Comparison of ENCODE assay signal across 27 cellular contexts in genomic region chr12:82647853-82648252, GRCh38.
"Had no signal": no experiment of that assay in that cellular context is flagged by ENCODE, and none has a peak within 500 bp of the region (broad histone marks: within the 10 kb centered on the region; RNA-seq: fewer than 3 reads in every experiment).

No MANE protein-coding gene starts in this region.

- DNase-seq: activated CD4-positive, alpha-beta memory T cell treated with anti-CD3 and anti-CD28 coated beads, Interleukin-2, amount 10 ng/mL, durations not matched to agents 7 days and 5 days; activated CD4-positive, alpha-beta T cell treated with anti-CD3 and anti-CD28 coated beads, Interleukin-2, amount 10 ng/mL, durations not matched to agents 24 days and 14 days; activated CD4-positive, CD25-positive, alpha-beta regulatory T cell treated with anti-CD3 and anti-CD28 coated beads, Interleukin-2, amount 50 U/mL, for 72 hours; activated gamma-delta T cell treated with Interleukin-2 at 50 U/mL for 16 hours; activated naive CD4-positive, alpha-beta T cell treated with anti-CD3 and anti-CD28 coated beads, Interleukin-2, amount 50 U/mL, for 16 hours; activated T-cell treated with anti-CD3 and anti-CD28 coated beads, Interleukin-2, amount 50 U/mL, for 4 hours; amniotic stem cell; caudate nucleus; foreskin melanocyte; glutamatergic neuron; left lung; lower lobe of right lung; mesendoderm; mucosa of descending colon; right lobe of liver; stimulated activated CD4-positive, alpha-beta T cell treated with anti-CD3 and anti-CD28 coated beads, Interleukin-12 subunit alpha, Interleukin-12 subunit beta, amount 100 ng/mL, for 4 hours; stimulated activated CD4-positive, alpha-beta T cell treated with anti-CD3 and anti-CD28 coated beads, Interleukin-4, amount 100 ng/mL, for 1 hour; stimulated activated naive CD8-positive, alpha-beta T cell treated with anti-CD3 and anti-CD28 coated beads, Interleukin-15, Interleukin-2, amounts not matched to agents 100 U/mL and 50 U/mL, for 24 hours; T-helper 17 cell; T1000; upper lobe of right lung had no signal

- H3K27me3 ChIP-seq: esophagus muscularis mucosa, left lung, neutrophil, right lobe of liver, upper lobe of right lung had no signal

- H3K4me3 ChIP-seq: esophagus muscularis mucosa, left lung, lower lobe of right lung, mucosa of descending colon, right lobe of liver, skin epidermis, thoracic aorta, upper lobe of right lung had no signal

- H3K4me1 Mint-ChIP-seq: nephron had no signal

- H3K27me3 Mint-ChIP-seq: activated CD4-positive, alpha-beta T cell treated with anti-CD3 and anti-CD28 coated beads, Interleukin-2, amount 10 ng/mL, durations not matched to agents 24 days and 14 days; activated T-helper 17 cell treated with anti-CD3 and anti-CD28 coated beads, Interleukin-2, amount 50 U/mL, for 72 hours; T-helper 17 cell had no signal

- H3K4me1 ChIP-seq: left lung, lower lobe of right lung, right lobe of liver, upper lobe of right lung had no signal

- H3K27ac Mint-ChIP-seq: activated CD4-positive, alpha-beta memory T cell treated with anti-CD3 and anti-CD28 coated beads, Interleukin-2, amount 10 ng/mL, durations not matched to agents 7 days and 5 days; activated CD4-positive, alpha-beta T cell treated with anti-CD3 and anti-CD28 coated beads, Interleukin-2, amount 10 ng/mL, durations not matched to agents 24 days and 14 days; activated T-helper 17 cell treated with anti-CD3 and anti-CD28 coated beads, Interleukin-2, amount 50 U/mL, for 72 hours; nephron; T-helper 17 cell had no signal

- H3K27ac ChIP-seq: esophagus muscularis mucosa, left lung, lower lobe of right lung, neutrophil, right lobe of liver, skin epidermis, thoracic aorta, upper lobe of right lung had no signal

- H3K9me3 Mint-ChIP-seq: activated CD4-positive, alpha-beta memory T cell treated with anti-CD3 and anti-CD28 coated beads, Interleukin-2, amount 10 ng/mL, durations not matched to agents 7 days and 5 days; activated CD4-positive, alpha-beta T cell treated with anti-CD3 and anti-CD28 coated beads, Interleukin-2, amount 10 ng/mL, durations not matched to agents 24 days and 14 days; activated T-cell treated with anti-CD3 and anti-CD28 coated beads, Interleukin-2, amount 50 U/mL, for 4 hours; activated T-helper 17 cell treated with anti-CD3 and anti-CD28 coated beads, Interleukin-2, amount 50 U/mL, for 72 hours; nephron had no signal

- ATAC-seq: activated T-cell treated with anti-CD3 and anti-CD28 coated beads, Interleukin-2, amount 50 U/mL, for 4 hours; activated T-helper 17 cell treated with anti-CD3 and anti-CD28 coated beads, Interleukin-2, amount 50 U/mL, for 72 hours; left lung; lower lobe of right lung; mucosa of descending colon; right lobe of liver; stimulated activated naive CD8-positive, alpha-beta T cell treated with anti-CD3 and anti-CD28 coated beads, Interleukin-15, Interleukin-2, amounts not matched to agents 100 U/mL and 50 U/mL, for 24 hours; T-helper 17 cell; upper lobe of right lung had no signal

- H3K36me3 ChIP-seq: esophagus muscularis mucosa, left lung, lower lobe of right lung, neutrophil, right lobe of liver, thoracic aorta, upper lobe of right lung had no signal

- H3K9me3 ChIP-seq: esophagus muscularis mucosa, left lung, lower lobe of right lung, mucosa of descending colon, neutrophil, right lobe of liver, thoracic aorta, upper lobe of right lung had no signal

- H3K4me3 Mint-ChIP-seq: activated CD4-positive, alpha-beta memory T cell treated with anti-CD3 and anti-CD28 coated beads, Interleukin-2, amount 10 ng/mL, durations not matched to agents 7 days and 5 days; activated CD4-positive, alpha-beta T cell treated with anti-CD3 and anti-CD28 coated beads, Interleukin-2, amount 10 ng/mL, durations not matched to agents 24 days and 14 days; activated T-cell treated with anti-CD3 and anti-CD28 coated beads, Interleukin-2, amount 50 U/mL, for 4 hours; activated T-helper 17 cell treated with anti-CD3 and anti-CD28 coated beads, Interleukin-2, amount 50 U/mL, for 72 hours; nephron; T-helper 17 cell had no signal
